12 cellular contexts compared by ENCODE assay signal in the genomic region with DNA sequence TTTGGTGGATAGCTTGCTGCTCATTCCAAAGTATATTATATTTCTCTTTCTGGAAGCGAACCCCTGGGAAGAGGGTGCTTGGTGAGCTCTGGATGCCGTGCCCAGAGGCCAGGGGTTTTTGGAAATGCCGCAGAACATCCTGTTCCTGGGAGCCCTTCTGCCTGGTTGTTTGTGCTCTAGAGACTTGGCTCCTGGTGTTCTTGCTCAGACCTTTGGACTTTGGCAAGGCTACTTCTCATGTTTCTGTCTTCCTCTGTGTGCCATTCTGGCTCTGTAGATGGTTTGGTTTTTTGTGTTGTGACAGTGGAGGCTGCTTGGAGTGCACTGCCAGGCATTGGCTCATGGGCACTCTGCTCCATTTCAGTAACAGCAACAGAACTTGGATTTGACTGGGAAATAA.
DNase-seq lines count a peak whose midpoint lies in the region; ATAC-seq and TF ChIP-seq lines count a peak whose summit lies in the region.
"Had no signal": no experiment of that assay in that cellular context is flagged by ENCODE, and none has a peak within 500 bp of the region (broad histone marks: within the 10 kb centered on the region; RNA-seq: fewer than 3 reads in every experiment).

No MANE protein-coding gene starts in this region.

- H4K20me1 ChIP-seq in MM.1S (ENCODE audit: insufficient read depth, low read length) (no peaks in the 10 kb centered on the region), fibroblast of lung (ENCODE audit: control insufficient read depth, extremely low read depth, insufficient read depth, low read length) (no peaks in the 10 kb centered on the region)

- no peak for DNase-seq in MM.1S
- DNase-seq in fibroblast of lung (ENCODE audit: low read depth in 2 of 2), result peak in 1 of 2 donors; percentile 67
- DNase-seq in lung (ENCODE audit: low spot score), result no peak
- peak; percentile 60 for DNase-seq in testis
- no peak for DNase-seq in stimulated activated CD8-positive, alpha-beta memory T cell treated with anti-CD3 and anti-CD28 coated beads, Interleukin-4, amount 100 ng/mL, for 48 hours
- DNase-seq in GM19240 (ENCODE audit: insufficient read length, low spot score), result no peak
- DNase-seq: activated T-cell treated with anti-CD3 and anti-CD28 coated beads for 4 hours; CD8-positive, alpha-beta memory T cell; naive B cell; NCI-H510A treated with DMSO at 0.1 percent for 48 hours had no signal

- H3K9ac ChIP-seq in MM.1S (ENCODE audit: low read length) (no peak overlapping the region), fibroblast of lung (ENCODE audit: insufficient read depth, low read length) (no peak overlapping the region)

- intact Hi-C loops in testis (cut with DNase I; ENCODE audit: low total_unique reads), result no loop called here

- ATAC-seq in lung (ENCODE audit: insufficient read depth, low FRiP score), result no peak
- no peak for ATAC-seq in activated CD4-positive, CD25-positive, alpha-beta regulatory T cell treated with anti-CD3 and anti-CD28 coated beads, Interleukin-2, amount 50 U/mL, for 24 hours
- ATAC-seq in GM21381 (IDR thresholded peaks at IDR 0.05; ENCODE audit: unreplicated experiment), result no peak

- no peak for TF ChIP-seq POLR2A in testis (IDR thresholded peaks at IDR 0.05)

- WGBS in lung, 2 donors, result 69 to 80% methylated on average over 3 of the region's 3 CpGs
- 40 to 54% methylated on average over 3 of the region's 3 CpGs for WGBS in testis, 2 donors

- no peaks in the 10 kb centered on the region for H3K79me2 ChIP-seq in MM.1S (ENCODE audit: low read length)
- H3K79me2 ChIP-seq in fibroblast of lung (ENCODE audit: control insufficient read depth, insufficient read depth, low read length), result no peaks in the 10 kb centered on the region

- H3K27me3 ChIP-seq in MM.1S (replicated peaks; ENCODE audit: insufficient read depth, low read length), result no peaks in the 10 kb centered on the region
- no peaks in the 10 kb centered on the region for H3K27me3 ChIP-seq in fibroblast of lung (ENCODE audit: control insufficient read depth, insufficient read depth, low read length)
- H3K27me3 ChIP-seq in lung (ENCODE audit: control insufficient read depth, insufficient read depth), result no peaks in the 10 kb centered on the region
- H3K27me3 ChIP-seq in testis, result no peaks in the 10 kb centered on the region

- H3K4me3 ChIP-seq in MM.1S (ENCODE audit: low read length) (peak overlapping the region; percentile 14; the same call in 1 of the 2 replicates), fibroblast of lung (replicated peaks in 1 of 4; ENCODE audit: control extremely low read depth in 1 of 4, insufficient read depth in 1 of 4, low read depth in 3 of 4, low read length in 4 of 4) (no peak overlapping the region), lung (no peak overlapping the region), testis (no peak overlapping the region)

- peak overlapping the region; percentile 64; the same call in 1 of the 2 replicates for H3K27ac ChIP-seq in MM.1S (ENCODE audit: low read length)
- H3K27ac ChIP-seq in fibroblast of lung (ENCODE audit: insufficient read depth, low read length), result no peak overlapping the region
- H3K27ac ChIP-seq in lung (ENCODE audit: low read depth in 1 of 2, low read length in 1 of 2), result peak overlapping the region; percentile 18 to 30
- peak overlapping the region; percentile 77 to 78 for H3K27ac ChIP-seq in testis

- TF ChIP-seq CTCF in MM.1S (IDR thresholded peaks at IDR 0.05; ENCODE audit: low read length), result no peak
- TF ChIP-seq CTCF in fibroblast of lung (conservative IDR thresholded peaks at IDR 0.05 in 1 of 2, IDR thresholded peaks at IDR 0.05 in 1 of 2; ENCODE audit: low read depth in 1 of 2, low read length in 2 of 2), result no peak
- TF ChIP-seq CTCF in lung (IDR thresholded peaks at IDR 0.05; ENCODE audit: control extremely low read depth, extremely low read depth), result no peak
- TF ChIP-seq CTCF in testis (IDR thresholded peaks at IDR 0.05), result no peak

- H3K9me3 ChIP-seq in MM.1S (replicated peaks; ENCODE audit: insufficient read depth, low read length) (no peaks in the 10 kb centered on the region), fibroblast of lung (ENCODE audit: control insufficient read depth, insufficient read depth, low read depth, low read length) (no peaks in the 10 kb centered on the region), lung (ENCODE audit: control insufficient read depth in 2 of 2, insufficient read depth in 1 of 2, low read length in 1 of 2) (no peaks in the 10 kb centered on the region), testis (no peaks in the 10 kb centered on the region)

- H3K4me1 ChIP-seq in MM.1S (ENCODE audit: low read length) (peaks cover 54% of the 10 kb centered on the region), fibroblast of lung (ENCODE audit: control insufficient read depth, extremely low read depth, insufficient read depth, low read length) (no peaks in the 10 kb centered on the region), lung (ENCODE audit: control insufficient read depth in 2 of 2, insufficient read depth in 2 of 2, low read length in 2 of 2) (peaks cover 2 to 16% of the 10 kb centered on the region in 2 donors), testis (peaks cover 47% of the 10 kb centered on the region)

- peaks cover 20% of the 10 kb centered on the region for H3F3A ChIP-seq in MM.1S (ENCODE audit: insufficient read depth, low read length)

- H3K9me2 ChIP-seq in MM.1S (replicated peaks; ENCODE audit: insufficient read depth, low read length), result no peaks in the 10 kb centered on the region

- H2AFZ ChIP-seq in MM.1S (ENCODE audit: low read length), result 0 out of 2 replicates have a peak overlapping the region, but pooled peaks have one; percentile 16
- H2AFZ ChIP-seq in fibroblast of lung (ENCODE audit: low read length), result peak overlapping the region; percentile 33

- H3K36me3 ChIP-seq in MM.1S (replicated peaks; ENCODE audit: insufficient read depth, low read length), result no peaks in the 10 kb centered on the region
- H3K36me3 ChIP-seq in fibroblast of lung (ENCODE audit: control insufficient read depth, insufficient read depth, low read length), result no peaks in the 10 kb centered on the region
- no peaks in the 10 kb centered on the region for H3K36me3 ChIP-seq in lung (ENCODE audit: control insufficient read depth in 2 of 2, insufficient read depth in 2 of 2, low read length in 2 of 2)
- no peaks in the 10 kb centered on the region for H3K36me3 ChIP-seq in testis (ENCODE audit: low read depth, missing control alignments)

- H3K4me2 ChIP-seq in MM.1S (ENCODE audit: low read depth, low read length), result peak overlapping the region; percentile 70
- no peak overlapping the region for H3K4me2 ChIP-seq in fibroblast of lung (ENCODE audit: extremely low read depth, insufficient read depth, low read length)
